23 cellular contexts compared by ENCODE assay signal in genomic region chr6:11205721-11206120, GRCh38. TPM values are rescaled to one million over a fixed set of nuclear protein-coding genes. Genes with fewer than 3 reads are reported as not detected.
A peak's percentile ranks its signal among the peaks of the same experiment; 100 is the strongest.
DNase-seq lines count a peak whose midpoint lies in the region; FAIRE-seq and TF ChIP-seq lines count a peak whose summit lies in the region.
"Had no signal": no experiment of that assay in that cellular context is flagged by ENCODE, and none has a peak within 500 bp of the region (broad histone marks: within the 10 kb centered on the region; RNA-seq: fewer than 3 reads in every experiment).

No MANE protein-coding gene starts in this region.

- H3K4me1 Mint-ChIP-seq in CD14-positive monocyte = peaks cover 36% of the 10 kb centered on the region

- H3K36me3 Mint-ChIP-seq in CD14-positive monocyte = peaks cover 51 to 52% of the 10 kb centered on the region in 2 donors

- H3K4me2 ChIP-seq in H1 (ENCODE audit: insufficient read depth in 1 of 2, low read depth in 2 of 2, low read length in 2 of 2) (no peak overlapping the region), osteoblast (ENCODE audit: insufficient read depth, low read length) (no peak overlapping the region)
- H3K4me2 ChIP-seq: GM23338 had no signal

- H4K5ac ChIP-seq in H1 (ENCODE audit: insufficient read length, low read depth, low read length) = no peak overlapping the region

- H3K36me3 ChIP-seq in H1 (ENCODE audit: control insufficient read depth in 2 of 4, insufficient read depth in 4 of 4, low read length in 3 of 4) = no peaks in the 10 kb centered on the region
- H3K36me3 ChIP-seq in osteoblast (ENCODE audit: insufficient read depth, low read length) = peaks cover 60% of the 10 kb centered on the region
- peaks cover 0 to 97% (median 8%) of the 10 kb centered on the region in 6 donors for H3K36me3 ChIP-seq in spleen
- H3K36me3 ChIP-seq: suprapubic skin had no signal

- H2BK120ac ChIP-seq in H1 (replicated peaks; ENCODE audit: low read depth, low read length) = no peak overlapping the region

- DNase-seq in CD14-positive monocyte (ENCODE audit: low spot score) (no peak), MV-4-11 (lab: John Stamatoyannopoulos, UW) (peak; percentile 61), H1 (ENCODE audit: low read depth in 1 of 2, low spot score in 2 of 2) (peak in 1 of 2 experiments; percentile 22), osteoblast (ENCODE audit: insufficient read length, low spot score, missing footprints) (no peak), spleen (no peak), ureter (ENCODE audit: low spot score) (no peak)
- DNase-seq in activated effector memory CD4-positive, alpha-beta T cell treated with Interleukin-2 at 50 U/mL for 16 hours = no peak
- DNase-seq: activated CD4-positive, alpha-beta T cell treated with anti-CD3 and anti-CD28 coated beads for 1 hour; activated naive CD8-positive, alpha-beta T cell treated with anti-CD3 and anti-CD28 coated beads, Interleukin-2, amount 50 U/mL, for 24 hours; gastrocnemius medialis; mesendoderm; MM.1S; naive thymus-derived CD4-positive, alpha-beta T cell; NCI-H2029; NK-92 treated with Interleukin-12 subunit alpha and Interleukin-12 subunit beta, amount 100 ng/mL, for 24 hours had no signal

- no peak overlapping the region for H3K14ac ChIP-seq in H1 (ENCODE audit: insufficient read length)

- CTCF ChIA-PET in H1 (lab: Charles Lee; ENCODE audit: partially characterized antibody) = interaction anchor here (0.8 kb wide), 1 partner anchor 34 kb away, joined by 3 read pairs; no protein-coding TSS in a partner anchor

- no peak overlapping the region for H4K8ac ChIP-seq in H1 (ENCODE audit: extremely low read depth, insufficient read depth, low read length)

- H2BK20ac ChIP-seq in H1 (ENCODE audit: low read length) = no peak overlapping the region

- no peak for TF ChIP-seq EP300 in H1 (IDR thresholded peaks at IDR 0.05; ENCODE audit: borderline replicate concordance in 1 of 2, low read depth in 2 of 2, low read length in 2 of 2)

- H3K27ac Mint-ChIP-seq in CD14-positive monocyte = peak overlapping the region; percentile 96 to 99 (median 99)
- H3K27ac Mint-ChIP-seq: activated naive CD8-positive, alpha-beta T cell treated with anti-CD3 and anti-CD28 coated beads, Interleukin-2, amount 50 U/mL, for 24 hours; activated T-helper 17 cell treated with anti-CD3 and anti-CD28 coated beads, Interleukin-2, amount 50 U/mL, for 72 hours; GM23338 had no signal

- no peaks in the 10 kb centered on the region; a peak in 1 of 7 replicates for H3K27me3 ChIP-seq in H1 (replicated peaks in 1 of 4; ENCODE audit: control insufficient read depth in 3 of 4, extremely low read depth in 1 of 4, insufficient read depth in 3 of 4, low read length in 3 of 4)
- H3K27me3 ChIP-seq in osteoblast (ENCODE audit: insufficient read depth, low read length) = no peaks in the 10 kb centered on the region
- no peaks in the 10 kb centered on the region for H3K27me3 ChIP-seq in spleen (replicated peaks in 1 of 7)
- H3K27me3 ChIP-seq: gastrocnemius medialis, suprapubic skin had no signal

- TF ChIP-seq CTCF in CD14-positive monocyte (IDR thresholded peaks at IDR 0.05) (no peak), H1 (IDR thresholded peaks at IDR 0.05; ENCODE audit: control extremely low read depth in 1 of 3, insufficient read depth in 1 of 3, low read depth in 1 of 3, low read length in 3 of 3) (no peak), osteoblast (IDR thresholded peaks at IDR 0.05; ENCODE audit: extremely low read depth, low read depth, low read length) (no peak), spleen (IDR thresholded peaks at IDR 0.05 in 8 of 11, conservative IDR thresholded peaks at IDR 0.05 in 3 of 11) (no peak)

- peaks cover 0 to 4% (median 0%) of the 10 kb centered on the region in 3 donors for H3K27me3 Mint-ChIP-seq in CD14-positive monocyte (ENCODE audit: low read depth in 3 of 3)
- H3K27me3 Mint-ChIP-seq: activated naive CD8-positive, alpha-beta T cell treated with anti-CD3 and anti-CD28 coated beads, Interleukin-2, amount 50 U/mL, for 24 hours; activated T-helper 17 cell treated with anti-CD3 and anti-CD28 coated beads, Interleukin-2, amount 50 U/mL, for 72 hours; naive thymus-derived CD4-positive, alpha-beta T cell had no signal

- intact Hi-C loops in CD14-positive monocyte (cut with micrococcal nuclease) (loop anchor here in 1 of 2 donors (2.0 kb wide), 1 partner anchor 61 kb away; no protein-coding TSS in a partner anchor), spleen (cut with DNase I; ENCODE audit: low total_unique reads) (no loop called here)

- no peak overlapping the region for H3K27ac ChIP-seq in H1 (ENCODE audit: low read depth, low read length)
- H3K27ac ChIP-seq in osteoblast (ENCODE audit: low read depth, low read length) = peak overlapping the region; percentile 99
- H3K27ac ChIP-seq in spleen = peak overlapping the region in 4 of 8 donors; percentile 68 to 81 (median 80)
- H3K27ac ChIP-seq: parathyroid adenoma had no signal

- H3K23ac ChIP-seq in H1 (ENCODE audit: insufficient read length) = no peak overlapping the region

- TF ChIP-seq RAD21 in H1 (IDR thresholded peaks at IDR 0.05 in 1 of 2, conservative IDR thresholded peaks at IDR 0.05 in 1 of 2; ENCODE audit: low read depth in 2 of 2, low read length in 2 of 2) = no peak

- H2BK5ac ChIP-seq in H1 (ENCODE audit: low read depth, low read length) = no peak overlapping the region

- no peak overlapping the region for H3K9ac ChIP-seq in H1 (replicated peaks in 1 of 4; ENCODE audit: extremely low read depth in 1 of 4, low read depth in 3 of 4, low read length in 3 of 4)
- H3K9ac ChIP-seq: parathyroid adenoma had no signal

- no peak overlapping the region for H2AFZ ChIP-seq in H1 (ENCODE audit: low read length)
- H2AFZ ChIP-seq in osteoblast (ENCODE audit: low read length) = no peak overlapping the region
- H2AFZ ChIP-seq: GM23338, parathyroid adenoma had no signal

- no peak overlapping the region for H2BK12ac ChIP-seq in H1 (ENCODE audit: low read depth, low read length)

- H3K4me3 ChIP-seq in H1 (ENCODE audit: extremely low read depth in 1 of 4, insufficient read depth in 2 of 4, low read depth in 3 of 4, low read length in 4 of 4) = no peak overlapping the region
- no peak overlapping the region for H3K4me3 ChIP-seq in osteoblast (ENCODE audit: insufficient read depth, low read length)
- H3K4me3 ChIP-seq in spleen = no peak overlapping the region
- H3K4me3 ChIP-seq: gastrocnemius medialis, GM23338, K562, suprapubic skin had no signal

- H3K79me2 ChIP-seq in H1 (ENCODE audit: control insufficient read depth in 1 of 2, insufficient read depth in 2 of 2, low read length in 2 of 2) (no peaks in the 10 kb centered on the region), osteoblast (ENCODE audit: insufficient read depth, low read length) (peaks cover 64% of the 10 kb centered on the region)

- H3K9me3 ChIP-seq in H1 (ENCODE audit: insufficient read depth in 2 of 2, low read depth in 1 of 2, low read length in 1 of 2) (no peaks in the 10 kb centered on the region), osteoblast (ENCODE audit: low read depth, low read length) (no peaks in the 10 kb centered on the region), spleen (no peaks in the 10 kb centered on the region)
- H3K9me3 ChIP-seq: gastrocnemius medialis, suprapubic skin had no signal

- no peak overlapping the region for H3K4ac ChIP-seq in H1 (replicated peaks; ENCODE audit: insufficient read length, low read depth, low read length)

- H4K91ac ChIP-seq in H1 (replicated peaks; ENCODE audit: insufficient read length, low read length) = no peak overlapping the region

- POLR2A ChIA-PET in H1 (lab: Charles Lee; ENCODE audit: partially characterized antibody) = no interaction called here

- H3K4me1 ChIP-seq in H1 (replicated peaks in 1 of 4; ENCODE audit: control insufficient read depth in 3 of 4, insufficient read depth in 4 of 4, low read length in 3 of 4) = peaks cover 5 to 23% (median 16%) of the 10 kb centered on the region in 4 experiments
- peaks cover 66% of the 10 kb centered on the region for H3K4me1 ChIP-seq in osteoblast (ENCODE audit: insufficient read depth, low read length)
- peaks cover 0 to 100% (median 53%) of the 10 kb centered on the region in 6 donors for H3K4me1 ChIP-seq in spleen

- H2BK15ac ChIP-seq in H1 (ENCODE audit: low read length) = 0 out of 2 replicates have a peak overlapping the region, but pooled peaks have one; percentile 53

- H4K20me1 ChIP-seq in H1 (replicated peaks in 1 of 2; ENCODE audit: control insufficient read depth in 1 of 2, insufficient read depth in 2 of 2, low read length in 2 of 2) (no peaks in the 10 kb centered on the region), osteoblast (ENCODE audit: insufficient read depth, low read length) (no peaks in the 10 kb centered on the region)

- H3K9me3 Mint-ChIP-seq in CD14-positive monocyte = no peaks in the 10 kb centered on the region
- H3K9me3 Mint-ChIP-seq: activated naive CD8-positive, alpha-beta T cell treated with anti-CD3 and anti-CD28 coated beads, Interleukin-2, amount 50 U/mL, for 24 hours; GM23338; naive thymus-derived CD4-positive, alpha-beta T cell had no signal

- no peaks in the 10 kb centered on the region for H3K79me1 ChIP-seq in H1 (ENCODE audit: low read depth, low read length)

- H2AK5ac ChIP-seq in H1 (ENCODE audit: low read depth, low read length) = no peak overlapping the region

- no peak for TF ChIP-seq POLR2A in H1 (IDR thresholded peaks at IDR 0.05; ENCODE audit: control extremely low read depth in 1 of 2, low read depth in 2 of 2, low read length in 2 of 2)
- TF ChIP-seq POLR2A in spleen (IDR thresholded peaks at IDR 0.05) = no peak

- H3K56ac ChIP-seq in H1 (replicated peaks; ENCODE audit: insufficient read length, low read depth, low read length) = no peak overlapping the region

- H3K23me2 ChIP-seq in H1 (ENCODE audit: low read depth, low read length) = no peaks in the 10 kb centered on the region

- FAIRE-seq in H1 (lab: Jason Lieb, UNC) = no peak
- FAIRE-seq: bronchial epithelial cell, GM12891, GM19239, K562 had no signal

- peak overlapping the region; percentile 3 to 26 for H3K4me3 Mint-ChIP-seq in CD14-positive monocyte
- H3K4me3 Mint-ChIP-seq: activated naive CD8-positive, alpha-beta T cell treated with anti-CD3 and anti-CD28 coated beads, Interleukin-2, amount 50 U/mL, for 24 hours; activated T-helper 17 cell treated with anti-CD3 and anti-CD28 coated beads, Interleukin-2, amount 50 U/mL, for 72 hours; GM23338; naive thymus-derived CD4-positive, alpha-beta T cell had no signal

- no peak overlapping the region for H3K18ac ChIP-seq in H1 (ENCODE audit: extremely low read depth, low read length)

- 93% methylated on average over 10 of the region's 10 CpGs; no CpG with 5 or more reads in 1 of the 2 experiments for WGBS in H1 (ENCODE audit: extremely low coverage in 1 of 2, insufficient coverage in 1 of 2, insufficient read length in 1 of 2, insufficient replicate concordance in 2 of 2, low coverage in 1 of 2, low lambda C conversion rate in 2 of 2, missing lambda C conversion rate in 1 of 2), 2 experiments
- 86 to 95% (median 89%) methylated on average over 10 of the region's 10 CpGs for WGBS in spleen, 5 donors

RNA-seq across cellular contexts. Expression of gene NEDD9, which starts 26.7 kb away (rescaled TPM):
- polyA plus RNA-seq in CD14-positive monocyte (10 to 100 TPM; 18.2 to 33.0 TPM), H1 (2011; rRNA removed) (3.6 and 5.7 TPM in 2 replicates), spleen (10 to 100 TPM; 16.1 to 21.3 (median 18.2) TPM)
- 12.0 and 12.8 TPM in 2 replicates for total RNA-seq in H1 (2021; fragmentation: NEBNext Ultra II Directional; extraction: Animal tissue kit (Norgen Biotek cat#: 25700))
- 5.1 TPM for polyA plus RNA-seq in H1 (2011; cell fraction: cytosol; rRNA removed)
- polyA plus RNA-seq in H1 (2011; cell fraction: nucleus; rRNA removed) = 6.5 TPM
- 2.8 to 5.6 TPM (median 3.9 TPM) in 4 replicates for polyA plus RNA-seq in H1 (2012, experiment 1 of 2)
- polyA plus RNA-seq in H1 (2012, experiment 2 of 2) = 1.6 TPM
- 4.9 TPM for polyA plus RNA-seq in H1 (2013, experiment 1 of 2)
- polyA plus RNA-seq in H1 (2013, experiment 2 of 2) = 4.8 TPM
- 10.0 and 13.9 TPM in 2 replicates for polyA minus RNA-seq in H1 (2011; rRNA and poly(A)+ RNA removed)
- polyA minus RNA-seq in H1 (2011; cell fraction: cytosol; rRNA and poly(A)+ RNA removed) = 5.9 TPM
- polyA minus RNA-seq in H1 (2011; cell fraction: nucleus; rRNA and poly(A)+ RNA removed) = 5.2 TPM
- total RNA-seq in osteoblast (23.0 and 32.9 TPM in 2 replicates), spleen (100 to 1,000 TPM in 6 of 7 donors, 10 to 100 TPM in 1; 94.1 to 208 (median 124) TPM), ureter (65.8 TPM)
